1 cellular context compared by ENCODE assay signal in the genomic region with DNA sequence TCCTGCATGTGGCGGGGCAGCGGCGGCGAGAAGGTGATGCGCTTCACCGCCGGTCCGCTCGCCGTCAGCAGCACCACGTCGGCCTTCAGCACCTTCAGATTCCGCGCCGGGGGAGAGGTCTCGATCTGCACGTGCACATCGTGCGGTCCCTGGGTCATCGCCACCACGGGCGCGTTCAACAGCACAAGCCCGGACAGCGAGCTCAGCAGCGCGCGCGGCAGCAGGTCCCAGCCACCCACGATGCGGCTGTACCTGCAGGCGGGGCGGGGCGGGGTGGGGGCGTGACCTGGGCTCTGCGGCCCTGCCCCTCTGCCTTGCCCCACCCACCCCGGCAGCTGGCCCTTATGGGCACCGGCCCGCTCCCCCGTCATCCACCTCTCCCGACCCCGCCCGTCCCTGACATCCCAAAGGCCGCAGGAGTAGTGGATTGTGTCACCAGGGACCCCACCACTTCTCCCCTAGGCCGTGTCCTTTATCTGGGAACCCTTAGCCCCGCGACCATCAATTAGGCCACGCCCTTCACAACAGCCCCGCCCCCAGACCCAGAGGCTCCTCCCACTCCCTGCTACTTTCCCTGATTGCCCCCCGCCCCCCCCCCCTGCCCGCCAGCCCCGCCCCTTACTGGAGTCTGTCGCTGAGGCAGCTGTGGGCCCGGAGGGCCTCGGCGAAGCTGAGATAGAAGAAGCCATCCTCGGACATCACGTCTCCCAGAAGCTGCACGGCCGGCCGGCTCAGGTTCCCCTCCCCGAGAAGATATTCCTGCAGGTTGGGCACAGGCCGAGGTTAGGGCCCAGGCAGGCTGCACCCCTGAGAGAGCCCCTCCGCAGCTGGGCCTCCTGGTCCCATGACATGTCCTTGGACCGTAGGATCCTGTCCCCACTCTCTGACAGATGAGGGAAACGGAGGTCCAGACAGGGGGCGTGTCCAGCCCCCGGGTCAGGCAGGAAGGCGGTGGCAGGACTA.
A peak's percentile ranks its signal among the peaks of the same experiment; 100 is the strongest.
TF ChIP-seq lines count a peak whose summit lies in the region.

No MANE protein-coding gene starts in this region.

TF ChIP-seq in K562, 482 proteins besides CTCF, POLR2A, EP300 and RAD21 (continued from another document and continues in another):
- TF ChIP-seq, protein P1, sequence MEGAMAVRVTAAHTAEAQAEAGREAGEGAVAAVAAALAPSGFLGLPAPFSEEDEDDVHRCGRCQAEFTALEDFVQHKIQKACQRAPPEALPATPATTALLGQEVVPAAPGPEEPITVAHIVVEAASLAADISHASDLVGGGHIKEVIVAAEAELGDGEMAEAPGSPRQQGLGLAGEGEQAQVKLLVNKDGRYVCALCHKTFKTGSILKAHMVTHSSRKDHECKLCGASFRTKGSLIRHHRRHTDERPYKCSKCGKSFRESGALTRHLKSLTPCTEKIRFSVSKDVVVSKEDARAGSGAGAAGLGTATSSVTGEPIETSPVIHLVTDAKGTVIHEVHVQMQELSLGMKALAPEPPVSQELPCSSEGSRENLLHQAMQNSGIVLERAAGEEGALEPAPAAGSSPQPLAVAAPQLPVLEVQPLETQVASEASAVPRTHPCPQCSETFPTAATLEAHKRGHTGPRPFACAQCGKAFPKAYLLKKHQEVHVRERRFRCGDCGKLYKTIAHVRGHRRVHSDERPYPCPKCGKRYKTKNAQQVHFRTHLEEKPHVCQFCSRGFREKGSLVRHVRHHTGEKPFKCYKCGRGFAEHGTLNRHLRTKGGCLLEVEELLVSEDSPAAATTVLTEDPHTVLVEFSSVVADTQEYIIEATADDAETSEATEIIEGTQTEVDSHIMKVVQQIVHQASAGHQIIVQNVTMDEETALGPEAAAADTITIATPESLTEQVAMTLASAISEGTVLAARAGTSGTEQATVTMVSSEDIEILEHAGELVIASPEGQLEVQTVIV (CRISPR knock-in tag; IDR thresholded peaks at IDR 0.05; ENCODE audit: borderline replicate concordance), result no peak
- no peak for TF ChIP-seq PHB (CRISPR knock-in tag; IDR thresholded peaks at IDR 0.05)
- peak in 1 of 2 experiments; percentile 15; a peak in 2 of 4 replicates for TF ChIP-seq SIN3A (IDR thresholded peaks at IDR 0.05; ENCODE audit: borderline replicate concordance in 2 of 2, control insufficient read depth in 1 of 2, low read depth in 2 of 2, low read length in 2 of 2)
- TF ChIP-seq, protein P2, sequence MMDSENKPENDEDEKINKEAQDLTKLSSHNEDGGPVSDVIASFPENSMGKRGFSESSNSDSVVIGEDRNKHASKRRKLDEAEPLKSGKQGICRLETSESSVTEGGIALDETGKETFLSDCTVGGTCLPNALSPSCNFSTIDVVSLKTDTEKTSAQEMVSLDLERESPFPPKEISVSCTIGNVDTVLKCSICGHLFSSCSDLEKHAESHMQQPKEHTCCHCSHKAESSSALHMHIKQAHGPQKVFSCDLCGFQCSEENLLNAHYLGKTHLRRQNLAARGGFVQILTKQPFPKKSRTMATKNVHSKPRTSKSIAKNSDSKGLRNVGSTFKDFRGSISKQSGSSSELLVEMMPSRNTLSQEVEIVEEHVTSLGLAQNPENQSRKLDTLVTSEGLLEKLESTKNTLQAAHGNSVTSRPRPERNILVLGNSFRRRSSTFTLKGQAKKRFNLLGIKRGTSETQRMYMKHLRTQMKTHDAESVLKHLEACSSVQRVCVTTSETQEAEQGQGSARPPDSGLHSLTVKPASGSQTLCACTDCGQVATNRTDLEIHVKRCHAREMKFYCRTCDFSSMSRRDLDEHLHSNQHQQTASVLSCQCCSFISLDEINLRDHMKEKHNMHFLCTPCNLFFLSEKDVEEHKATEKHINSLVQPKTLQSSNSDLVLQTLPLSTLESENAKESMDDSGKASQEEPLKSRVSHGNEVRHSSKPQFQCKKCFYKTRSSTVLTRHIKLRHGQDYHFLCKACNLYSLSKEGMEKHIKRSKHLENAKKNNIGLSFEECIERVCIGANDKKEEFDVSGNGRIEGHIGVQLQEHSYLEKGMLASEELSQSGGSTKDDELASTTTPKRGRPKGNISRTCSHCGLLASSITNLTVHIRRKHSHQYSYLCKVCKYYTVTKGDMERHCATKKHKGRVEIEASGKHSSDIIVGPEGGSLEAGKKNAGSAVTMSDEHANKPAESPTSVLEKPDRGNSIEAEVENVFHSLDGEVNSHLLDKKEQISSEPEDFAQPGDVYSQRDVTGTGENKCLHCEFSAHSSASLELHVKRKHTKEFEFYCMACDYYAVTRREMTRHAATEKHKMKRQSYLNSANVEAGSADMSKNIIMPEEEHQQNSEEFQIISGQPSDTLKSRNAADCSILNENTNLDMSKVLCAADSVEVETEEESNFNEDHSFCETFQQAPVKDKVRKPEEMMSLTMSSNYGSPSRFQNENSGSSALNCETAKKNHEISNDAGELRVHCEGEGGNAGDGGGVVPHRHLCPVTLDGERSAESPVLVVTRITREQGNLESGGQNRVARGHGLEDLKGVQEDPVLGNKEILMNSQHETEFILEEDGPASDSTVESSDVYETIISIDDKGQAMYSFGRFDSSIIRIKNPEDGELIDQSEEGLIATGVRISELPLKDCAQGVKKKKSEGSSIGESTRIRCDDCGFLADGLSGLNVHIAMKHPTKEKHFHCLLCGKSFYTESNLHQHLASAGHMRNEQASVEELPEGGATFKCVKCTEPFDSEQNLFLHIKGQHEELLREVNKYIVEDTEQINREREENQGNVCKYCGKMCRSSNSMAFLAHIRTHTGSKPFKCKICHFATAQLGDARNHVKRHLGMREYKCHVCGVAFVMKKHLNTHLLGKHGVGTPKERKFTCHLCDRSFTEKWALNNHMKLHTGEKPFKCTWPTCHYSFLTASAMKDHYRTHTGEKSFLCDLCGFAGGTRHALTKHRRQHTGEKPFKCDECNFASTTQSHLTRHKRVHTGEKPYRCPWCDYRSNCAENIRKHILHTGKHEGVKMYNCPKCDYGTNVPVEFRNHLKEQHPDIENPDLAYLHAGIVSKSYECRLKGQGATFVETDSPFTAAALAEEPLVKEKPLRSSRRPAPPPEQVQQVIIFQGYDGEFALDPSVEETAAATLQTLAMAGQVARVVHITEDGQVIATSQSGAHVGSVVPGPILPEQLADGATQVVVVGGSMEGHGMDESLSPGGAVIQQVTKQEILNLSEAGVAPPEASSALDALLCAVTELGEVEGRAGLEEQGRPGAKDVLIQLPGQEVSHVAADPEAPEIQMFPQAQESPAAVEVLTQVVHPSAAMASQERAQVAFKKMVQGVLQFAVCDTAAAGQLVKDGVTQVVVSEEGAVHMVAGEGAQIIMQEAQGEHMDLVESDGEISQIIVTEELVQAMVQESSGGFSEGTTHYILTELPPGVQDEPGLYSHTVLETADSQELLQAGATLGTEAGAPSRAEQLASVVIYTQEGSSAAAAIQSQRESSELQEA (IDR thresholded peaks at IDR 0.05; ENCODE audit: low read depth), result no peak
- TF ChIP-seq, protein P3, sequence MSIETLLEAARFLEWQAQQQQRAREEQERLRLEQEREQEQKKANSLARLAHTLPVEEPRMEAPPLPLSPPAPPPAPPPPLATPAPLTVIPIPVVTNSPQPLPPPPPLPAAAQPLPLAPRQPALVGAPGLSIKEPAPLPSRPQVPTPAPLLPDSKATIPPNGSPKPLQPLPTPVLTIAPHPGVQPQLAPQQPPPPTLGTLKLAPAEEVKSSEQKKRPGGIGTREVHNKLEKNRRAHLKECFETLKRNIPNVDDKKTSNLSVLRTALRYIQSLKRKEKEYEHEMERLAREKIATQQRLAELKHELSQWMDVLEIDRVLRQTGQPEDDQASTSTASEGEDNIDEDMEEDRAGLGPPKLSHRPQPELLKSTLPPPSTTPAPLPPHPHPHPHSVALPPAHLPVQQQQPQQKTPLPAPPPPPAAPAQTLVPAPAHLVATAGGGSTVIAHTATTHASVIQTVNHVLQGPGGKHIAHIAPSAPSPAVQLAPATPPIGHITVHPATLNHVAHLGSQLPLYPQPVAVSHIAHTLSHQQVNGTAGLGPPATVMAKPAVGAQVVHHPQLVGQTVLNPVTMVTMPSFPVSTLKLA (conservative IDR thresholded peaks at IDR 0.05), result peak; percentile 88 to 91; a peak in 3 of 4 replicates
- TF ChIP-seq HEY1 (CRISPR knock-in tag; IDR thresholded peaks at IDR 0.05; ENCODE audit: borderline replicate concordance), result no peak
- TF ChIP-seq MCM2 (IDR thresholded peaks at IDR 0.05; ENCODE audit: low read depth), result no peak
- TF ChIP-seq ZZZ3 (IDR thresholded peaks at IDR 0.05), result no peak
- TF ChIP-seq SIN3B (IDR thresholded peaks at IDR 0.05; ENCODE audit: low read depth), result no peak
- no peak for TF ChIP-seq SIX5 (IDR thresholded peaks at IDR 0.05; ENCODE audit: borderline replicate concordance in 1 of 2, insufficient read depth in 1 of 2, low read depth in 1 of 2, low read length in 2 of 2)
- no peak for TF ChIP-seq ZNF311 (CRISPR knock-in tag; IDR thresholded peaks at IDR 0.05)
- TF ChIP-seq, protein P4, sequence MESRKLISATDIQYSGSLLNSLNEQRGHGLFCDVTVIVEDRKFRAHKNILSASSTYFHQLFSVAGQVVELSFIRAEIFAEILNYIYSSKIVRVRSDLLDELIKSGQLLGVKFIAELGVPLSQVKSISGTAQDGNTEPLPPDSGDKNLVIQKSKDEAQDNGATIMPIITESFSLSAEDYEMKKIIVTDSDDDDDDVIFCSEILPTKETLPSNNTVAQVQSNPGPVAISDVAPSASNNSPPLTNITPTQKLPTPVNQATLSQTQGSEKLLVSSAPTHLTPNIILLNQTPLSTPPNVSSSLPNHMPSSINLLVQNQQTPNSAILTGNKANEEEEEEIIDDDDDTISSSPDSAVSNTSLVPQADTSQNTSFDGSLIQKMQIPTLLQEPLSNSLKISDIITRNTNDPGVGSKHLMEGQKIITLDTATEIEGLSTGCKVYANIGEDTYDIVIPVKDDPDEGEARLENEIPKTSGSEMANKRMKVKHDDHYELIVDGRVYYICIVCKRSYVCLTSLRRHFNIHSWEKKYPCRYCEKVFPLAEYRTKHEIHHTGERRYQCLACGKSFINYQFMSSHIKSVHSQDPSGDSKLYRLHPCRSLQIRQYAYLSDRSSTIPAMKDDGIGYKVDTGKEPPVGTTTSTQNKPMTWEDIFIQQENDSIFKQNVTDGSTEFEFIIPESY (CRISPR knock-in tag; IDR thresholded peaks at IDR 0.05), result peak; percentile 72; the same call in 1 of the 2 replicates
- TF ChIP-seq FIP1L1 (IDR thresholded peaks at IDR 0.05; ENCODE audit: low read depth, low read length, poor library complexity, severe bottlenecking), result no peak
- TF ChIP-seq, protein P5, sequence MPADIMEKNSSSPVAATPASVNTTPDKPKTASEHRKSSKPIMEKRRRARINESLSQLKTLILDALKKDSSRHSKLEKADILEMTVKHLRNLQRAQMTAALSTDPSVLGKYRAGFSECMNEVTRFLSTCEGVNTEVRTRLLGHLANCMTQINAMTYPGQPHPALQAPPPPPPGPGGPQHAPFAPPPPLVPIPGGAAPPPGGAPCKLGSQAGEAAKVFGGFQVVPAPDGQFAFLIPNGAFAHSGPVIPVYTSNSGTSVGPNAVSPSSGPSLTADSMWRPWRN (IDR thresholded peaks at IDR 0.05; ENCODE audit: low read depth), result no peak
- no peak for TF ChIP-seq ZBTB8A (IDR thresholded peaks at IDR 0.05; ENCODE audit: partially characterized antibody)
- no peak for TF ChIP-seq ZNF444 (CRISPR knock-in tag; IDR thresholded peaks at IDR 0.05)
- TF ChIP-seq XRCC3 (IDR thresholded peaks at IDR 0.05), result no peak
- TF ChIP-seq, protein P6, sequence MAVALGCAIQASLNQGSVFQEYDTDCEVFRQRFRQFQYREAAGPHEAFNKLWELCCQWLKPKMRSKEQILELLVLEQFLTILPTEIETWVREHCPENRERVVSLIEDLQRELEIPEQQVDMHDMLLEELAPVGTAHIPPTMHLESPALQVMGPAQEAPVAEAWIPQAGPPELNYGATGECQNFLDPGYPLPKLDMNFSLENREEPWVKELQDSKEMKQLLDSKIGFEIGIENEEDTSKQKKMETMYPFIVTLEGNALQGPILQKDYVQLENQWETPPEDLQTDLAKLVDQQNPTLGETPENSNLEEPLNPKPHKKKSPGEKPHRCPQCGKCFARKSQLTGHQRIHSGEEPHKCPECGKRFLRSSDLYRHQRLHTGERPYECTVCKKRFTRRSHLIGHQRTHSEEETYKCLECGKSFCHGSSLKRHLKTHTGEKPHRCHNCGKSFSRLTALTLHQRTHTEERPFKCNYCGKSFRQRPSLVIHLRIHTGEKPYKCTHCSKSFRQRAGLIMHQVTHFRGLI (CRISPR knock-in tag; IDR thresholded peaks at IDR 0.05), result no peak
- no peak for TF ChIP-seq MTF1 (CRISPR knock-in tag; IDR thresholded peaks at IDR 0.05; ENCODE audit: borderline replicate concordance)
- TF ChIP-seq SREBF2 (CRISPR knock-in tag; IDR thresholded peaks at IDR 0.05), result 0 out of 2 replicates have a peak, but pooled peaks have one; percentile 3
- no peak for TF ChIP-seq FOXA3 (CRISPR knock-in tag; conservative IDR thresholded peaks at IDR 0.05 in 1 of 2, IDR thresholded peaks at IDR 0.05 in 1 of 2)
- no peak for TF ChIP-seq MTA2 (IDR thresholded peaks at IDR 0.05; ENCODE audit: low read depth)
- TF ChIP-seq, protein P7, sequence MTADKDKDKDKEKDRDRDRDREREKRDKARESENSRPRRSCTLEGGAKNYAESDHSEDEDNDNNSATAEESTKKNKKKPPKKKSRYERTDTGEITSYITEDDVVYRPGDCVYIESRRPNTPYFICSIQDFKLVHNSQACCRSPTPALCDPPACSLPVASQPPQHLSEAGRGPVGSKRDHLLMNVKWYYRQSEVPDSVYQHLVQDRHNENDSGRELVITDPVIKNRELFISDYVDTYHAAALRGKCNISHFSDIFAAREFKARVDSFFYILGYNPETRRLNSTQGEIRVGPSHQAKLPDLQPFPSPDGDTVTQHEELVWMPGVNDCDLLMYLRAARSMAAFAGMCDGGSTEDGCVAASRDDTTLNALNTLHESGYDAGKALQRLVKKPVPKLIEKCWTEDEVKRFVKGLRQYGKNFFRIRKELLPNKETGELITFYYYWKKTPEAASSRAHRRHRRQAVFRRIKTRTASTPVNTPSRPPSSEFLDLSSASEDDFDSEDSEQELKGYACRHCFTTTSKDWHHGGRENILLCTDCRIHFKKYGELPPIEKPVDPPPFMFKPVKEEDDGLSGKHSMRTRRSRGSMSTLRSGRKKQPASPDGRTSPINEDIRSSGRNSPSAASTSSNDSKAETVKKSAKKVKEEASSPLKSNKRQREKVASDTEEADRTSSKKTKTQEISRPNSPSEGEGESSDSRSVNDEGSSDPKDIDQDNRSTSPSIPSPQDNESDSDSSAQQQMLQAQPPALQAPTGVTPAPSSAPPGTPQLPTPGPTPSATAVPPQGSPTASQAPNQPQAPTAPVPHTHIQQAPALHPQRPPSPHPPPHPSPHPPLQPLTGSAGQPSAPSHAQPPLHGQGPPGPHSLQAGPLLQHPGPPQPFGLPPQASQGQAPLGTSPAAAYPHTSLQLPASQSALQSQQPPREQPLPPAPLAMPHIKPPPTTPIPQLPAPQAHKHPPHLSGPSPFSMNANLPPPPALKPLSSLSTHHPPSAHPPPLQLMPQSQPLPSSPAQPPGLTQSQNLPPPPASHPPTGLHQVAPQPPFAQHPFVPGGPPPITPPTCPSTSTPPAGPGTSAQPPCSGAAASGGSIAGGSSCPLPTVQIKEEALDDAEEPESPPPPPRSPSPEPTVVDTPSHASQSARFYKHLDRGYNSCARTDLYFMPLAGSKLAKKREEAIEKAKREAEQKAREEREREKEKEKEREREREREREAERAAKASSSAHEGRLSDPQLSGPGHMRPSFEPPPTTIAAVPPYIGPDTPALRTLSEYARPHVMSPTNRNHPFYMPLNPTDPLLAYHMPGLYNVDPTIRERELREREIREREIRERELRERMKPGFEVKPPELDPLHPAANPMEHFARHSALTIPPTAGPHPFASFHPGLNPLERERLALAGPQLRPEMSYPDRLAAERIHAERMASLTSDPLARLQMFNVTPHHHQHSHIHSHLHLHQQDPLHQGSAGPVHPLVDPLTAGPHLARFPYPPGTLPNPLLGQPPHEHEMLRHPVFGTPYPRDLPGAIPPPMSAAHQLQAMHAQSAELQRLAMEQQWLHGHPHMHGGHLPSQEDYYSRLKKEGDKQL (CRISPR knock-in tag; IDR thresholded peaks at IDR 0.05; ENCODE audit: borderline replicate concordance), result peak; percentile 34; the same call in 1 of the 2 replicates
- no peak for TF ChIP-seq EWSR1 (IDR thresholded peaks at IDR 0.05; ENCODE audit: borderline replicate concordance, low read depth, partially characterized antibody)
- TF ChIP-seq, protein P8, sequence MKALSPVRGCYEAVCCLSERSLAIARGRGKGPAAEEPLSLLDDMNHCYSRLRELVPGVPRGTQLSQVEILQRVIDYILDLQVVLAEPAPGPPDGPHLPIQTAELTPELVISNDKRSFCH (CRISPR knock-in tag; IDR thresholded peaks at IDR 0.05), result no peak
- TF ChIP-seq, protein P8 (tag; IDR thresholded peaks at IDR 0.05), result no peak; the same call in 1 of the 2 replicates
